8 cellular contexts compared by ENCODE assay signal in the genomic region with DNA sequence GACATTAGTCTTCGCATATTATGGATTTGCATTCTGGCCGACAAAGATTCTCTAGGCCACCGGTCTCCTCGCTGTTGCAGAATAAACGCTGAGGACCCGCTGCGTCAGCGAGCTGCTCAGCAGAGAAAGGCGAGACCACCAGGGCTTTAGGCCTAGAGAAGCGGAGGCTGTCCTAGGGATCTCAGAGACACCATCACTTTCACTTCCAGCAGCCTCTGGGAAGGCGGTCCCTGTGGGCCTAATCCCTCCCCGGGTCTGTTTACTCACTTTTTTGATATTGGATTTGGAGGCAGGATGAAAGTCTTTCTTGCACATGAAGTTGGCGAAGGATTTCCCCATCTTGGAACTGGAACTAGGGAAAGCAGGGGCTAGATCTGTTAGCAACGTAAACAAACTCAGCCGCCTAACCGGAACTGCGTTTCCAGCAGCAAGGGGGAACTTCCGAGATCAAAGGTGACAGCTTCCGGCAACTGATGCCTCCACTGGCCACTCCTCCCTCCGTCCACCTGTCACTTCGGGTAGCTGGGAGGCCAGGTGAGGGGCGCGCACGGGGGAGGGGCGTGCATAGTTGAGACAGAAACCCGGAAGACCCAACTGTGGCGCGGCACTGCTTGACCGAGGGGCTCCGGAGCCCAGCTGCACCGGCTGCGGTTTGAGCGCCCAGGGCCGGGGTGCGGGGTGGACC. TPM values are rescaled to one million over a fixed set of nuclear protein-coding genes. Genes with fewer than 3 reads are reported as not detected.
DNase-seq lines count a peak whose midpoint lies in the region; ATAC-seq and TF ChIP-seq lines count a peak whose summit lies in the region.

A gene with protein sequence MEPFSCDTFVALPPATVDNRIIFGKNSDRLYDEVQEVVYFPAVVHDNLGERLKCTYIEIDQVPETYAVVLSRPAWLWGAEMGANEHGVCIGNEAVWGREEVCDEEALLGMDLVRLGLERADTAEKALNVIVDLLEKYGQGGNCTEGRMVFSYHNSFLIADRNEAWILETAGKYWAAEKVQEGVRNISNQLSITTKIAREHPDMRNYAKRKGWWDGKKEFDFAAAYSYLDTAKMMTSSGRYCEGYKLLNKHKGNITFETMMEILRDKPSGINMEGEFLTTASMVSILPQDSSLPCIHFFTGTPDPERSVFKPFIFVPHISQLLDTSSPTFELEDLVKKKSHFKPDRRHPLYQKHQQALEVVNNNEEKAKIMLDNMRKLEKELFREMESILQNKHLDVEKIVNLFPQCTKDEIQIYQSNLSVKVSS (plus strand): TSS at position 447 of the 685 bp plus-strand sequence. CDS start 2,554 bp downstream, outside the sequence.

- H3K27me3 ChIP-seq in GM06990 (replicated peaks; ENCODE audit: control insufficient read depth, insufficient read depth, low read length), result no peaks in the 10 kb centered on the region
- H3K27me3 ChIP-seq in osteoblast (ENCODE audit: insufficient read depth, low read length), result no peaks in the 10 kb centered on the region
- H3K27me3 ChIP-seq in thoracic aorta (replicated peaks; ENCODE audit: insufficient read depth), result no peaks in the 10 kb centered on the region

- peak; percentile 78 for DNase-seq in GM06990 (ENCODE audit: extremely low read depth, insufficient read length)
- peak; percentile 31 for DNase-seq in HFF-Myc (ENCODE audit: extremely low read depth, low read depth)
- peak; percentile 80 for DNase-seq in NAMALWA (ENCODE audit: low spot score)
- DNase-seq in SKM-1 treated with dmso at 0.1 percent for 144 hours (lab: John Stamatoyannopoulos, UW; ENCODE audit: unreplicated experiment), result peak; percentile 66
- DNase-seq in glutamatergic neuron, result peak; percentile 68
- peak; percentile 92 for DNase-seq in osteoblast (ENCODE audit: insufficient read length, low spot score, missing footprints)
- DNase-seq in thoracic aorta (ENCODE audit: low spot score), result peak; percentile 29

- H2AFZ ChIP-seq in osteoblast (ENCODE audit: low read length), result peak within 1 kb of the TSS; percentile 94

- H3K36me3 Mint-ChIP-seq in activated naive CD8-positive, alpha-beta T cell, result peaks cover 12% of the 10 kb centered on the region
- no peaks in the 10 kb centered on the region for H3K36me3 Mint-ChIP-seq in glutamatergic neuron (ENCODE audit: unreplicated experiment)

- H3K27ac Mint-ChIP-seq in activated naive CD8-positive, alpha-beta T cell, result peak within 1 kb of the TSS; percentile 97
- H3K27ac Mint-ChIP-seq in glutamatergic neuron (ENCODE audit: unreplicated experiment), result peak within 1 kb of the TSS; percentile 94

- no peaks in the 10 kb centered on the region for H3K27me3 Mint-ChIP-seq in activated naive CD8-positive, alpha-beta T cell
- H3K27me3 Mint-ChIP-seq in glutamatergic neuron (ENCODE audit: unreplicated experiment), result no peaks in the 10 kb centered on the region

- peaks cover 2% of the 10 kb centered on the region for H4K20me1 ChIP-seq in osteoblast (ENCODE audit: insufficient read depth, low read length)

- H3K9me3 ChIP-seq in osteoblast (ENCODE audit: low read depth, low read length), result no peaks in the 10 kb centered on the region
- no peaks in the 10 kb centered on the region for H3K9me3 ChIP-seq in thoracic aorta

- H3K27ac ChIP-seq in osteoblast (ENCODE audit: low read depth, low read length), result peak within 1 kb of the TSS; percentile 93
- peak within 1 kb of the TSS; percentile 66 to 68 for H3K27ac ChIP-seq in thoracic aorta

- peaks cover 54% of the 10 kb centered on the region for H3K4me1 Mint-ChIP-seq in activated naive CD8-positive, alpha-beta T cell (ENCODE audit: low read depth)
- H3K4me1 Mint-ChIP-seq in glutamatergic neuron (ENCODE audit: low read depth, unreplicated experiment), result peaks cover 8% of the 10 kb centered on the region

- H3K4me2 ChIP-seq in osteoblast (ENCODE audit: insufficient read depth, low read length), result peak within 1 kb of the TSS; percentile 86

- no peaks in the 10 kb centered on the region for H3K9me3 Mint-ChIP-seq in activated naive CD8-positive, alpha-beta T cell (ENCODE audit: low read depth)
- no peaks in the 10 kb centered on the region for H3K9me3 Mint-ChIP-seq in glutamatergic neuron (ENCODE audit: unreplicated experiment)

- H3K79me2 ChIP-seq in osteoblast (ENCODE audit: insufficient read depth, low read length), result peaks cover 54% of the 10 kb centered on the region

- no peak for TF ChIP-seq CTCF in GM06990 (IDR thresholded peaks at IDR 0.05; ENCODE audit: insufficient read depth, low read length, poor library complexity, severe bottlenecking)
- no peak for TF ChIP-seq CTCF in HFF-Myc (IDR thresholded peaks at IDR 0.05; ENCODE audit: low read depth, low read length, missing control alignments)
- TF ChIP-seq CTCF in glutamatergic neuron (IDR thresholded peaks at IDR 0.05; ENCODE audit: partially characterized antibody, unreplicated experiment), result no peak
- TF ChIP-seq CTCF in osteoblast (IDR thresholded peaks at IDR 0.05; ENCODE audit: extremely low read depth, low read depth, low read length), result no peak
- no peak for TF ChIP-seq CTCF in thoracic aorta (IDR thresholded peaks at IDR 0.05)

- H3K4me3 Mint-ChIP-seq in activated naive CD8-positive, alpha-beta T cell, result peak within 1 kb of the TSS; percentile 98
- peak within 1 kb of the TSS; percentile 96 for H3K4me3 Mint-ChIP-seq in glutamatergic neuron (ENCODE audit: unreplicated experiment)

- H3K4me3 ChIP-seq in GM06990 (replicated peaks; ENCODE audit: low read depth, low read length) (peak within 1 kb of the TSS; percentile 83), HFF-Myc (replicated peaks; ENCODE audit: low read depth, low read length) (peak within 1 kb of the TSS; percentile 92), osteoblast (ENCODE audit: insufficient read depth, low read length) (peak within 1 kb of the TSS; percentile 86), thoracic aorta (peak within 1 kb of the TSS; percentile 78)

- no peak for ATAC-seq in thoracic aorta (ENCODE audit: insufficient number of reproducible peaks, low FRiP score, low read depth)

- peaks cover 16% of the 10 kb centered on the region for H3K4me1 ChIP-seq in osteoblast (ENCODE audit: insufficient read depth, low read length)
- H3K4me1 ChIP-seq in thoracic aorta (ENCODE audit: control insufficient read depth in 1 of 2, low read depth in 2 of 2), result peaks cover 22 to 34% of the 10 kb centered on the region in 2 donors

- no peaks in the 10 kb centered on the region; the same call in 1 of the 2 replicates for H3K36me3 ChIP-seq in GM06990 (ENCODE audit: control insufficient read depth, insufficient read depth, low read length)
- H3K36me3 ChIP-seq in osteoblast (ENCODE audit: insufficient read depth, low read length), result peaks cover 2% of the 10 kb centered on the region
- no peaks in the 10 kb centered on the region for H3K36me3 ChIP-seq in thoracic aorta

RNA-seq across cellular contexts. Expression of the gene that starts here (rescaled TPM):
- total RNA-seq in glutamatergic neuron (ENCODE audit: unreplicated experiment), result 51.3 TPM
- 29.7 and 33.0 TPM in 2 replicates for total RNA-seq in osteoblast
- 10 to 100 TPM; 10.6 to 25.0 TPM for total RNA-seq in thoracic aorta

Comparison
In these comparisons a context has a peak if more than half of its experiments do, and no peak if none do; other contexts are left out.
1. DNase-seq: peak in every context shown above with its lines; median percentile 92 in osteoblast; 80 in NAMALWA; 78 in GM06990; 68 in glutamatergic neuron; 66 in SKM-1 treated with dmso at 0.1 percent for 144 hours; 31 in HFF-Myc; 29 in thoracic aorta.